In genomic region chr5:115816226-115817042, GRCh38 we compare ENCODE assay signal across 8 cellular contexts. TPM values are rescaled to one million over a fixed set of nuclear protein-coding genes. Genes with fewer than 3 reads are reported as not detected.
DNase-seq lines count a peak whose midpoint lies in the region; ATAC-seq and TF ChIP-seq lines count a peak whose summit lies in the region.

Gene CDO1, minus strand, starts transcription at chr5:115816659. Its CDS starts 262 bp downstream, at chr5:115816397.

- peak; percentile 59 to 63 for ATAC-seq in natural killer cell treated with Interleukin-12 subunit alpha and Interleukin-12 subunit beta and Interleukin-15 and Interleukin-18, amount 100 ng/mL, for 72 hours

- no peaks in the 10 kb centered on the region for H3K4me1 ChIP-seq in uterus

- no peaks in the 10 kb centered on the region for H3K36me3 ChIP-seq in uterus

- H3K36me3 Mint-ChIP-seq in activated naive CD8-positive, alpha-beta T cell treated with anti-CD3 and anti-CD28 coated beads for 36 hours, result no peaks in the 10 kb centered on the region
- peaks cover 5% of the 10 kb centered on the region for H3K36me3 Mint-ChIP-seq in natural killer cell treated with Interleukin-12 subunit alpha and Interleukin-12 subunit beta and Interleukin-15 and Interleukin-18, amount 100 ng/mL, for 72 hours

- H3K4me3 Mint-ChIP-seq in activated naive CD8-positive, alpha-beta T cell treated with anti-CD3 and anti-CD28 coated beads for 36 hours, result peak within 1 kb of the TSS; percentile 72
- peak within 1 kb of the TSS; percentile 58 for H3K4me3 Mint-ChIP-seq in natural killer cell treated with Interleukin-12 subunit alpha and Interleukin-12 subunit beta and Interleukin-15 and Interleukin-18, amount 100 ng/mL, for 72 hours

- peak within 1 kb of the TSS; percentile 34 to 53 for H3K4me3 ChIP-seq in uterus

- H3K9me3 ChIP-seq in uterus, result no peaks in the 10 kb centered on the region

- POLR2A ChIA-PET in RWPE1 (lab: Yijun Ruan, JAX; ENCODE audit: low non-redundant PET), result no interaction called here

- H3K27me3 Mint-ChIP-seq in activated naive CD8-positive, alpha-beta T cell treated with anti-CD3 and anti-CD28 coated beads for 36 hours, result peaks cover 87% of the 10 kb centered on the region
- H3K27me3 Mint-ChIP-seq in natural killer cell treated with Interleukin-12 subunit alpha and Interleukin-12 subunit beta and Interleukin-15 and Interleukin-18, amount 100 ng/mL, for 72 hours, result peaks cover 50 to 86% of the 10 kb centered on the region in 2 donors

- TF ChIP-seq POLR2A in uterus (IDR thresholded peaks at IDR 0.05), result peak in 1 of 2 donors; percentile 44

- no peaks in the 10 kb centered on the region for H3K9me3 Mint-ChIP-seq in activated naive CD8-positive, alpha-beta T cell treated with anti-CD3 and anti-CD28 coated beads for 36 hours
- H3K9me3 Mint-ChIP-seq in natural killer cell treated with Interleukin-12 subunit alpha and Interleukin-12 subunit beta and Interleukin-15 and Interleukin-18, amount 100 ng/mL, for 72 hours, result no peaks in the 10 kb centered on the region

- no peak within 1 kb of the TSS for H3K27ac Mint-ChIP-seq in activated naive CD8-positive, alpha-beta T cell treated with anti-CD3 and anti-CD28 coated beads for 36 hours
- H3K27ac Mint-ChIP-seq in natural killer cell treated with Interleukin-12 subunit alpha and Interleukin-12 subunit beta and Interleukin-15 and Interleukin-18, amount 100 ng/mL, for 72 hours, result no peak within 1 kb of the TSS

- H3K27ac ChIP-seq in uterus, result peak within 1 kb of the TSS; percentile 67 to 72
- H3K27ac ChIP-seq in RWPE1, result no peak within 1 kb of the TSS

- DNase-seq in EL (peak; percentile 68), LHCN-M2 (ENCODE audit: low read depth) (peak; percentile 48), germinal center (ENCODE audit: low spot score) (peak; percentile 54), uterus (peak; percentile 37 to 46), NOMO-1 treated with DMSO at 0.1 percent for 48 hours (lab: John Stamatoyannopoulos, UW; ENCODE audit: unreplicated experiment) (no peak), RWPE1 (ENCODE audit: low spot score) (no peak)
- DNase-seq in activated naive CD8-positive, alpha-beta T cell treated with anti-CD3 and anti-CD28 coated beads for 36 hours, result peak; percentile 44
- no peak for DNase-seq in natural killer cell treated with Interleukin-12 subunit alpha and Interleukin-12 subunit beta and Interleukin-15 and Interleukin-18, amount 100 ng/mL, for 72 hours (ENCODE audit: low spot score)

- H3K27me3 ChIP-seq in uterus, result no peaks in the 10 kb centered on the region

- peaks cover 17% of the 10 kb centered on the region for H3K4me1 Mint-ChIP-seq in activated naive CD8-positive, alpha-beta T cell treated with anti-CD3 and anti-CD28 coated beads for 36 hours
- H3K4me1 Mint-ChIP-seq in natural killer cell treated with Interleukin-12 subunit alpha and Interleukin-12 subunit beta and Interleukin-15 and Interleukin-18, amount 100 ng/mL, for 72 hours (ENCODE audit: low read depth in 2 of 2), result peaks cover 9 to 12% of the 10 kb centered on the region in 2 donors

- CTCF ChIA-PET in RWPE1 (lab: Yijun Ruan, JAX), result interaction anchor here (0.6 kb wide), 1 partner anchor 13 kb away, joined by 3 read pairs; no protein-coding TSS in a partner anchor

- intact Hi-C loops in uterus (cut with DNase I; ENCODE audit: low total_unique reads), result no loop called here

- TF ChIP-seq CTCF in uterus (IDR thresholded peaks at IDR 0.05) (no peak), RWPE1 (conservative IDR thresholded peaks at IDR 0.05; ENCODE audit: low read depth) (no peak)

RNA-seq across cellular contexts. Expression of gene CDO1, which starts in this region (rescaled TPM):
- total RNA-seq in LHCN-M2 (2014; rRNA removed) (2.7 and 3.1 TPM in 2 replicates), uterus (10 to 100 TPM in 2 of 4 donors, 1 to 10 TPM in 2; 1.2 to 33.9 (median 8.5) TPM)
- 1.4 TPM for polyA plus RNA-seq in LHCN-M2 (2012)
- total RNA-seq in activated naive CD8-positive, alpha-beta T cell treated with anti-CD3 and anti-CD28 coated beads for 36 hours, result under 1 TPM; 0.37 to 0.56 TPM
- not detected for total RNA-seq in natural killer cell treated with Interleukin-12 subunit alpha and Interleukin-12 subunit beta and Interleukin-15 and Interleukin-18, amount 100 ng/mL, for 72 hours

Comparison
In these comparisons a context has a peak if more than half of its experiments do, and no peak if none do; other contexts are left out.
1. Peak in DNase-seq in activated naive CD8-positive, alpha-beta T cell treated with anti-CD3 and anti-CD28 coated beads for 36 hours; RNA of the gene not detected or under 1 TPM.
2. Peak in ATAC-seq in natural killer cell treated with Interleukin-12 subunit alpha and Interleukin-12 subunit beta and Interleukin-15 and Interleukin-18, amount 100 ng/mL, for 72 hours; RNA of the gene not detected or under 1 TPM.
3. DNase-seq: peak in EL (single experiment), LHCN-M2 (single experiment), germinal center (single experiment) and uterus (2 of 2); none in natural killer cell treated with Interleukin-12 subunit alpha and Interleukin-12 subunit beta and Interleukin-15 and Interleukin-18, amount 100 ng/mL, for 72 hours (single experiment), NOMO-1 treated with DMSO at 0.1 percent for 48 hours (single experiment) and RWPE1 (single experiment).